In the genomic region with DNA sequence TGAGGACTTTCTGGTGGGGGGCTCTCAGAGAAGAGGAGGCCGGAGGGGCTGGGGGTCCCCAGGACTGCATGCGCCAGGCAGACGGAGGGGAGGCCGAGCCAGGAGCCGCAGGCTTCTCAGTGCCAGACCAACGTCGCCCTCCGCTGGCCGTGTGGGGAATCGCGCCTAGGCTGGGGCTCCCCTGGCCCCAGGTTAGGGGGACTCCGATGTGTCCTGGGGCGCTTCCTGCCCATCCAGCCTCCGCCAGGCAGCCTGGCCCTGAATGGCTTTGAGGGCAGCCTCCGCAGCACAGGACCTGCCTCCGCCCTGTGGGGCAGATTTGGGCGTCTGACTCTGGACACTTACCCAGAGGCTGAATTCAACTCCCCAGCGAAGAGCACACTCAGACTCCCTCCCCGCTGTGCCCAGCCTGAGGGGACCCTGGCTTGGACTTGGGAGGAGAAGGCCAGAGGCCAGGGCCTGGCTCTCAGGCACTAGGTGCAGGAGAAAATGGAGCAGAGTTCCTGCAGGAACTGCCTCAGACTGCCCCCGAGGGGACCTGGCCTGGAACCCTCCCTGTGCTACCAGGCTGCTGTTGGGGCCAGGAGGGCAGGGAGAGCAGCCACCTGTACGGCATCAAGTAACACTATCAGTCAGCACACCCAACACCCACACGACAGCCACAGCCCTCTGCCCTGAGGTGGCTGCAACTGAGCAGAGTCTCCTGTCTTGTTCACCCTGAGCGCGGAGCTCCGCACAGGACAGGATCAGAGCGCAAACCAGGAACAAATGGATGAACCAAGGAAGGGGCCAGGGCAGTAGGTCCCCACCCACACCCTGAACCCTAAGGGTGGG, we compare ENCODE assay signal across 8 cellular contexts. TPM values are rescaled to one million over a fixed set of nuclear protein-coding genes. Genes with fewer than 3 reads are reported as not detected.
DNase-seq lines count a peak whose midpoint lies in the region; ATAC-seq and TF ChIP-seq lines count a peak whose summit lies in the region.

No MANE protein-coding gene starts in this region.

- CTCF ChIA-PET in Calu3 (lab: Charles Lee) (no interaction called here), WTC11 (lab: Charles Lee) (interaction anchor here (0.5 to 3.0 kb wide), 12 partner anchors 9 to 545 kb away, joined by 3 to 37 read pairs (median 5); no protein-coding TSS in a partner anchor)

- WGBS in hepatocyte (ENCODE audit: low lambda C conversion rate, missing lambda C conversion rate) = 90% methylated on average over 24 of the region's 26 CpGs
- 44% methylated on average over 24 of the region's 26 CpGs for WGBS in prostate gland

- H3K36me3 Mint-ChIP-seq in Calu3 (ENCODE audit: insufficient read depth, unreplicated experiment) = no peaks in the 10 kb centered on the region
- H3K36me3 Mint-ChIP-seq in WTC11 = no peaks in the 10 kb centered on the region

- H3K4me1 Mint-ChIP-seq in Calu3 (ENCODE audit: low read depth, unreplicated experiment) (no peaks in the 10 kb centered on the region), WTC11 (peaks cover 10% of the 10 kb centered on the region)

- H3K4me3 ChIP-seq in kidney epithelial cell (ENCODE audit: low read depth, low read length) (peak overlapping the region; percentile 21), hepatocyte (no peak overlapping the region), prostate gland (no peak overlapping the region)

- ATAC-seq in WTC11 (peak; percentile 19), HG03095 (IDR thresholded peaks at IDR 0.05; ENCODE audit: unreplicated experiment) (no peak)

- H3K9me3 ChIP-seq in hepatocyte (ENCODE audit: low read depth) = no peaks in the 10 kb centered on the region
- no peaks in the 10 kb centered on the region for H3K9me3 ChIP-seq in prostate gland

- no TSS peak for BruUV-seq in Calu3 (replicated peaks; lab: Mats Ljungman, UMichigan)

- no peaks in the 10 kb centered on the region for H3K9me2 ChIP-seq in hepatocyte (replicated peaks; ENCODE audit: insufficient read depth)

- no peaks in the 10 kb centered on the region for H3K36me3 ChIP-seq in kidney epithelial cell (ENCODE audit: control insufficient read depth, insufficient read depth, low read length)
- H3K36me3 ChIP-seq in hepatocyte (replicated peaks; ENCODE audit: insufficient read depth, low read depth) = no peaks in the 10 kb centered on the region
- no peaks in the 10 kb centered on the region for H3K36me3 ChIP-seq in prostate gland

- H3K27ac Mint-ChIP-seq in Calu3 (ENCODE audit: unreplicated experiment) = no peak overlapping the region
- no peak overlapping the region; the same call in 1 of the 2 replicates for H3K27ac Mint-ChIP-seq in WTC11

- H3K4me1 ChIP-seq in hepatocyte (ENCODE audit: insufficient read depth) = no peaks in the 10 kb centered on the region
- H3K4me1 ChIP-seq in prostate gland (replicated peaks) = no peaks in the 10 kb centered on the region

- POLR2A ChIA-PET in WTC11 (lab: Charles Lee) = no interaction called here

- intact Hi-C loops in Calu3 (cut with micrococcal nuclease; ENCODE audit: unreplicated experiment) (no loop called here), prostate gland (cut with DNase I) (no loop called here)

- no peak overlapping the region for H3K27ac ChIP-seq in hepatocyte
- no peak overlapping the region for H3K27ac ChIP-seq in prostate gland

- no peak for TF ChIP-seq POLR2A in prostate gland (IDR thresholded peaks at IDR 0.05)

- H3K9me3 Mint-ChIP-seq in Calu3 (ENCODE audit: low read depth, unreplicated experiment) (no peaks in the 10 kb centered on the region), WTC11 (no peaks in the 10 kb centered on the region)

- H3K79me2 ChIP-seq in hepatocyte = no peaks in the 10 kb centered on the region

- peak; percentile 63 for TF ChIP-seq CTCF in Calu3 (IDR thresholded peaks at IDR 0.05; ENCODE audit: unreplicated experiment)
- TF ChIP-seq CTCF in GM20000 (IDR thresholded peaks at IDR 0.05; ENCODE audit: extremely low read depth, missing control alignments) = peak; percentile 43
- peak; percentile 73 for TF ChIP-seq CTCF in WTC11 (IDR thresholded peaks at IDR 0.05)
- TF ChIP-seq CTCF in kidney epithelial cell (IDR thresholded peaks at IDR 0.05; ENCODE audit: insufficient read depth, low read length, poor library complexity, severe bottlenecking) = peak; percentile 72
- no peak for TF ChIP-seq CTCF in hepatocyte (IDR thresholded peaks at IDR 0.05; ENCODE audit: poor library complexity)
- peak in 1 of 4 experiments; percentile 39 for TF ChIP-seq CTCF in prostate gland (IDR thresholded peaks at IDR 0.05)

- no peak overlapping the region for H3K4me2 ChIP-seq in hepatocyte

- H3K27me3 ChIP-seq in kidney epithelial cell (ENCODE audit: control insufficient read depth, insufficient read depth, low read length) (peaks cover 33% of the 10 kb centered on the region), hepatocyte (no peaks in the 10 kb centered on the region), prostate gland (replicated peaks; ENCODE audit: insufficient read depth) (no peaks in the 10 kb centered on the region)

- no peak overlapping the region for H2AFZ ChIP-seq in hepatocyte

- no peaks in the 10 kb centered on the region for H4K20me1 ChIP-seq in hepatocyte (ENCODE audit: insufficient read depth, poor library complexity, severe bottlenecking)

- no peaks in the 10 kb centered on the region for H3K27me3 Mint-ChIP-seq in Calu3 (ENCODE audit: unreplicated experiment)
- peaks cover 47% of the 10 kb centered on the region for H3K27me3 Mint-ChIP-seq in WTC11 (ENCODE audit: low read depth)

- peak; percentile 46 for DNase-seq in Calu3
- DNase-seq in GM20000 (ENCODE audit: low spot score) = no peak
- DNase-seq in WTC11 (ENCODE audit: low spot score) = peak; percentile 87
- no peak for DNase-seq in kidney epithelial cell (ENCODE audit: low read depth)
- DNase-seq in hepatocyte (ENCODE audit: low spot score) = no peak
- no peak for DNase-seq in prostate gland (ENCODE audit: low spot score)
- DNase-seq in iPS-NIHi11 (ENCODE audit: low spot score) = no peak

- no peak overlapping the region for H3K4me3 Mint-ChIP-seq in Calu3 (ENCODE audit: low read depth, unreplicated experiment)
- peak overlapping the region; percentile 63 for H3K4me3 Mint-ChIP-seq in WTC11

TF ChIP-seq in WTC11, 78 proteins besides CTCF, POLR2A, EP300 and RAD21:
- TF ChIP-seq FOXK1 (CRISPR knock-in tag; IDR thresholded peaks at IDR 0.05) (no peak), KAT7 (CRISPR knock-in tag; IDR thresholded peaks at IDR 0.05; ENCODE audit: borderline replicate concordance) (no peak), ZNF671 (CRISPR knock-in tag; IDR thresholded peaks at IDR 0.05) (no peak), ETV6 (CRISPR knock-in tag; IDR thresholded peaks at IDR 0.05) (no peak), GABPB1 (CRISPR knock-in tag; IDR thresholded peaks at IDR 0.05) (no peak)
- TF ChIP-seq, protein P1, sequence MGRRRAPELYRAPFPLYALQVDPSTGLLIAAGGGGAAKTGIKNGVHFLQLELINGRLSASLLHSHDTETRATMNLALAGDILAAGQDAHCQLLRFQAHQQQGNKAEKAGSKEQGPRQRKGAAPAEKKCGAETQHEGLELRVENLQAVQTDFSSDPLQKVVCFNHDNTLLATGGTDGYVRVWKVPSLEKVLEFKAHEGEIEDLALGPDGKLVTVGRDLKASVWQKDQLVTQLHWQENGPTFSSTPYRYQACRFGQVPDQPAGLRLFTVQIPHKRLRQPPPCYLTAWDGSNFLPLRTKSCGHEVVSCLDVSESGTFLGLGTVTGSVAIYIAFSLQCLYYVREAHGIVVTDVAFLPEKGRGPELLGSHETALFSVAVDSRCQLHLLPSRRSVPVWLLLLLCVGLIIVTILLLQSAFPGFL (CRISPR knock-in tag; IDR thresholded peaks at IDR 0.05; ENCODE audit: borderline replicate concordance) = no peak

RNA-seq across cellular contexts. Expression of gene TEKT4, which starts 0.6 kb away (rescaled TPM):
- total RNA-seq in Calu3 (2022) (0.24 TPM in 1 of 2 replicates, not detected in the other), WTC11 (2021) (0.18 TPM in 1 of 3 replicates, not detected in the others), kidney epithelial cell (not detected in 2 replicates), hepatocyte (not detected in 2 replicates), prostate gland (1 to 10 TPM in 1 of 2 donors, under 1 TPM in 1; 0.09 to 1.6 TPM)
- not detected in 2 replicates for polyA plus RNA-seq in hepatocyte

Comparison
In these comparisons a context has a peak if more than half of its experiments do, and no peak if none do; other contexts are left out.
1. DNase-seq: peak in Calu3 (single experiment) and WTC11 (single experiment); none in GM20000 (single experiment), kidney epithelial cell (single experiment), hepatocyte (single experiment), prostate gland (single experiment) and iPS-NIHi11 (single experiment).